ENCODE assay signal across 6 cellular contexts in the genomic region with DNA sequence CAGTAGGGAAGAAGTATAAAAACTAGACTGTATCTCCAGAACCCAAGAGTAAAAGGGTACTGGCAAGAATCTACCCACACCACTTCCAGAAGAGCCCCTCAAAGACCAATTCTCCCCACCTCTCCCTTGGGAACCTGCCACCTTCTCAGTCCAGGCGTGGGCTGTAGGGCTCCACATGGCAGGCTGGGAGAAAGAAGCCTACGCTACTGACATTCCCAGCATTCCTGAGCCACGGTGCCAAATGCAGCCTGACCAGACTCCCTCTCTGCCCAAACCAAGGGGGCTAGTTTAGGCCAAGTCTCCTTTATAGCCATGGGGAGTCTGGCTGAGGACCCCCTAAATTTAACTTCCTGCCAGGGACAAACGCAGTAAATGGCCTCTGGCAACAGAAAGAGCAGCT. TPM values are rescaled to one million over a fixed set of nuclear protein-coding genes. Genes with fewer than 3 reads are reported as not detected.
A peak's percentile ranks its signal among the peaks of the same experiment; 100 is the strongest.
DNase-seq lines count a peak whose midpoint lies in the region; ATAC-seq, FAIRE-seq and TF ChIP-seq lines count a peak whose summit lies in the region.

No MANE protein-coding gene starts in this region.

- peaks cover 18 to 21% of the 10 kb centered on the region in 2 experiments; a peak in 4 of 5 replicates for H3K4me1 ChIP-seq in K562 (replicated peaks in 1 of 2; ENCODE audit: control insufficient read depth in 2 of 2, insufficient read depth in 2 of 2, low read length in 2 of 2)

- H3K27me3 ChIP-seq in K562 (ENCODE audit: control insufficient read depth in 2 of 2, insufficient read depth in 2 of 2, low read length in 2 of 2) (no peaks in the 10 kb centered on the region), neural cell (ENCODE audit: insufficient read depth, low read depth, low read length) (no peaks in the 10 kb centered on the region)

- no peak for TF ChIP-seq RAD21 in K562 (CRISPR knock-in tag; conservative IDR thresholded peaks at IDR 0.05 in 1 of 2, IDR thresholded peaks at IDR 0.05 in 1 of 2)
- TF ChIP-seq RAD21 in neural cell (conservative IDR thresholded peaks at IDR 0.05) = no peak

- CTCF ChIA-PET in K562 (lab: Yijun Ruan, JAX; ENCODE audit: low intra/inter-chr PET ratio) = no interaction called here

- POLR2A ChIA-PET in K562 (lab: Yijun Ruan, JAX) = no interaction called here

- peak overlapping the region; percentile 91 for H3K4me3 ChIP-seq in GM12875 (ENCODE audit: low read depth, low read length)
- peak overlapping the region; percentile 82; the same call in 1 of the 2 replicates for H3K4me3 ChIP-seq in K562
- peak overlapping the region; percentile 97 for H3K4me3 ChIP-seq in neural cell (ENCODE audit: low read length)

- ATAC-seq in K562 (no peak), HG03571 (IDR thresholded peaks at IDR 0.05; ENCODE audit: unreplicated experiment) (no peak)

- H3K9me3 ChIP-seq in K562 (replicated peaks; ENCODE audit: control insufficient read depth, insufficient read depth, low read depth, low read length) (no peaks in the 10 kb centered on the region), neural cell (ENCODE audit: low read length) (no peaks in the 10 kb centered on the region)

- H3K36me3 ChIP-seq in K562 (ENCODE audit: control insufficient read depth, insufficient read depth, low read length) (peaks cover 49% of the 10 kb centered on the region), neural cell (ENCODE audit: insufficient read depth, low read length) (peaks cover 5% of the 10 kb centered on the region)

- WGBS in K562 (ENCODE audit: insufficient coverage, low coverage, missing lambda C conversion rate) = 70% methylated on average over 4 of the region's 4 CpGs

- peaks cover 27% of the 10 kb centered on the region for H3K79me2 ChIP-seq in K562 (ENCODE audit: control insufficient read depth, insufficient read depth, low read length)
- H3K79me2 ChIP-seq in neural cell (replicated peaks; ENCODE audit: insufficient read depth, low read length) = peaks cover 27% of the 10 kb centered on the region

- no peak for DNase-seq in K562 (ENCODE audit: extremely low read depth in 1 of 4, low spot score in 3 of 4)
- no peak for DNase-seq in retina
- DNase-seq in stimulated activated CD4-positive, alpha-beta T cell treated with anti-CD3 and anti-CD28 coated beads, Interleukin-12 subunit alpha, Interleukin-12 subunit beta, amount 100 ng/mL, for 4 hours = no peak

- in situ Hi-C loops in K562 (cut with MboI) = loop anchor here (5.0 kb wide), 1 partner anchor 69 kb away; no protein-coding TSS in a partner anchor

- TF ChIP-seq POLR2A in K562 (conservative IDR thresholded peaks at IDR 0.05) = no peak

- no peaks in the 10 kb centered on the region for H3K9me2 ChIP-seq in neural cell (ENCODE audit: insufficient read depth, low read length)

- BruUV-seq in K562 (replicated peaks; lab: Mats Ljungman, UMichigan) = no TSS peak

- no peaks in the 10 kb centered on the region for H3K9me1 ChIP-seq in K562 (ENCODE audit: control insufficient read depth, insufficient read depth, low read length)

- no peak for FAIRE-seq in K562 (lab: Jason Lieb, UNC)

- intact Hi-C loops in K562 (cut with micrococcal nuclease) = loop anchor here (5.0 kb wide), 3 partner anchors 201 to 531 kb away; a partner anchor contains a TSS

- H3K4me2 ChIP-seq in K562 (ENCODE audit: insufficient read depth, low read length) (peak overlapping the region; percentile 99), neural cell (ENCODE audit: low read length) (peak overlapping the region; percentile 99)

- no peak overlapping the region for H3K27ac ChIP-seq in K562 (ENCODE audit: extremely low read depth, low read depth, low read length)
- no peak overlapping the region for H3K27ac ChIP-seq in neural cell (ENCODE audit: low read length)

- H2AFZ ChIP-seq in K562 (ENCODE audit: low read depth, low read length) (no peak overlapping the region), neural cell (ENCODE audit: low read depth, low read length) (no peak overlapping the region)

- H3F3A ChIP-seq in neural cell (ENCODE audit: insufficient read depth, low read length, poor library complexity, severe bottlenecking) = no peaks in the 10 kb centered on the region

- H4K20me1 ChIP-seq in K562 (replicated peaks; ENCODE audit: control insufficient read depth, insufficient read depth, low read length) (no peaks in the 10 kb centered on the region), neural cell (ENCODE audit: insufficient read depth) (no peaks in the 10 kb centered on the region)

- no peak for TF ChIP-seq CTCF in GM12875 (IDR thresholded peaks at IDR 0.05; ENCODE audit: borderline replicate concordance, insufficient read depth, low read depth, low read length)
- TF ChIP-seq CTCF in K562 (IDR thresholded peaks at IDR 0.05 in 2 of 3, conservative IDR thresholded peaks at IDR 0.05 in 1 of 3; ENCODE audit: insufficient read depth in 2 of 3, low read depth in 1 of 3, low read length in 3 of 3) = no peak
- TF ChIP-seq CTCF in neural cell (IDR thresholded peaks at IDR 0.05; ENCODE audit: poor library complexity, severe bottlenecking) = no peak

- H3K9ac ChIP-seq in K562 (ENCODE audit: insufficient read depth in 1 of 2, low read depth in 2 of 2, low read length in 2 of 2) (peak overlapping the region; percentile 69 to 80; a peak in 2 of 4 replicates), neural cell (ENCODE audit: low read length) (peak overlapping the region; percentile 86)

- TF ChIP-seq EP300 in K562 (IDR thresholded peaks at IDR 0.05; ENCODE audit: low read length) (no peak), neural cell (conservative IDR thresholded peaks at IDR 0.05; ENCODE audit: poor library complexity, severe bottlenecking) (no peak)

RNA-seq across cellular contexts. Expression of a gene that starts 2.0 kb away (rescaled TPM):
- total RNA-seq in K562 (2011; cell fraction: chromatin; rRNA removed; ENCODE audit: low replicate concordance) = 32.4 and 54.0 TPM in 2 replicates
- total RNA-seq in K562 (2011; cell fraction: nucleolus; rRNA removed) = 26.2 and 28.7 TPM in 2 replicates
- total RNA-seq in K562 (2011; cell fraction: nucleoplasm; rRNA removed) = 24.3 and 36.3 TPM in 2 replicates
- total RNA-seq in K562 (2014; rRNA removed) (21.6 and 25.2 TPM in 2 replicates), K562 (2014; rRNA removed; fragmentation: Illumina TruSeq; extraction: Trizol) (28.5 and 32.1 TPM in 2 replicates), K562 (2015; rRNA removed; fragmentation: Illumina TruSeq; extraction: Trizol) (31.6 and 33.2 TPM in 2 replicates), K562 (2021) (58.8 and 62.4 TPM in 2 replicates)
- polyA plus RNA-seq in K562 (2011; rRNA removed) (14.2 and 17.7 TPM in 2 replicates), K562 (2014; fragmentation: Illumina TruSeq; extraction: Trizol) (39.0 and 48.3 TPM in 2 replicates), K562 (2014; fragmentation: Nextera tagmentation; extraction: Ambion mirVana) (10 to 100 TPM in 1 of 2 experiments, 1 to 10 TPM in 1; 8.0 to 10.6 TPM), K562 (2014; rRNA removed) (17.9 and 27.6 TPM in 2 replicates), neural cell (61.1 and 103 TPM in 2 replicates)
- 5.4 and 7.9 TPM in 2 replicates for polyA plus RNA-seq in K562 (2011; cell fraction: cytosol; rRNA removed)
- polyA plus RNA-seq in K562 (2011; cell fraction: nucleus; rRNA removed) = 33.8 and 37.6 TPM in 2 replicates
- polyA plus RNA-seq in K562 (2012) = 43.5 and 51.3 TPM in 2 replicates
- 8.3 and 8.9 TPM in 2 replicates for polyA minus RNA-seq in K562 (2011; rRNA and poly(A)+ RNA removed)
- 12.8 and 15.7 TPM in 2 replicates for polyA minus RNA-seq in K562 (2011; cell fraction: cytosol; rRNA and poly(A)+ RNA removed)
- polyA minus RNA-seq in K562 (2011; cell fraction: nucleus; rRNA and poly(A)+ RNA removed) = 12.1 and 22.4 TPM in 2 replicates
- polyA minus RNA-seq in neural cell = 43.4 and 44.3 TPM in 2 replicates

RNA-seq across cellular contexts. Expression of a gene that starts 11.2 kb away (rescaled TPM):
- not detected in 2 replicates for total RNA-seq in K562 (2011; cell fraction: chromatin; rRNA removed; ENCODE audit: low replicate concordance)
- total RNA-seq in K562 (2011; cell fraction: nucleolus; rRNA removed) = not detected in 2 replicates
- total RNA-seq in K562 (2011; cell fraction: nucleoplasm; rRNA removed) = not detected in 2 replicates
- not detected in 2 replicates for total RNA-seq in K562 (2014; rRNA removed)
- not detected in 2 replicates for total RNA-seq in K562 (2014; rRNA removed; fragmentation: Illumina TruSeq; extraction: Trizol)
- total RNA-seq in K562 (2015; rRNA removed; fragmentation: Illumina TruSeq; extraction: Trizol) = not detected in 2 replicates
- not detected in 2 replicates for total RNA-seq in K562 (2021)
- polyA plus RNA-seq in K562 (2011; rRNA removed) = not detected in 2 replicates
- not detected in 2 replicates for polyA plus RNA-seq in K562 (2011; cell fraction: cytosol; rRNA removed)
- polyA plus RNA-seq in K562 (2011; cell fraction: nucleus; rRNA removed) = not detected in 2 replicates
- polyA plus RNA-seq in K562 (2012) = 0.03 and 0.07 TPM in 2 replicates
- not detected in 2 replicates for polyA plus RNA-seq in K562 (2014; fragmentation: Illumina TruSeq; extraction: Trizol)
- polyA plus RNA-seq in K562 (2014; fragmentation: Nextera tagmentation; extraction: Ambion mirVana) = under 1 TPM in 1 of 2 experiments, not detected in 1; 0.01 TPM
- polyA plus RNA-seq in K562 (2014; rRNA removed) = not detected in 2 replicates
- not detected in 2 replicates for polyA minus RNA-seq in K562 (2011; rRNA and poly(A)+ RNA removed)
- not detected in 2 replicates for polyA minus RNA-seq in K562 (2011; cell fraction: cytosol; rRNA and poly(A)+ RNA removed)
- polyA minus RNA-seq in K562 (2011; cell fraction: nucleus; rRNA and poly(A)+ RNA removed) = 0.11 TPM in 1 of 2 replicates, not detected in the other
- 15.5 and 18.2 TPM in 2 replicates for polyA plus RNA-seq in neural cell
- polyA minus RNA-seq in neural cell = 42.7 and 45.8 TPM in 2 replicates

RNA-seq across cellular contexts. Expression of a gene that starts 51.6 kb away (rescaled TPM):
- 167 and 223 TPM in 2 replicates for total RNA-seq in K562 (2011; cell fraction: chromatin; rRNA removed; ENCODE audit: low replicate concordance)
- 128 and 132 TPM in 2 replicates for total RNA-seq in K562 (2011; cell fraction: nucleolus; rRNA removed)
- 127 and 128 TPM in 2 replicates for total RNA-seq in K562 (2011; cell fraction: nucleoplasm; rRNA removed)
- total RNA-seq in K562 (2014; rRNA removed) (48.0 and 53.6 TPM in 2 replicates), K562 (2014; rRNA removed; fragmentation: Illumina TruSeq; extraction: Trizol) (60.2 and 63.6 TPM in 2 replicates), K562 (2015; rRNA removed; fragmentation: Illumina TruSeq; extraction: Trizol) (66.2 and 68.0 TPM in 2 replicates), K562 (2021) (94.2 and 96.9 TPM in 2 replicates)
- polyA plus RNA-seq in K562 (2011; rRNA removed) (117 and 123 TPM in 2 replicates), K562 (2014; fragmentation: Illumina TruSeq; extraction: Trizol) (67.0 and 75.9 TPM in 2 replicates), K562 (2014; fragmentation: Nextera tagmentation; extraction: Ambion mirVana) (10 to 100 TPM; 30.1 to 41.2 TPM), K562 (2014; rRNA removed) (46.3 and 51.3 TPM in 2 replicates), neural cell (51.4 and 59.3 TPM in 2 replicates)
- 62.0 and 83.9 TPM in 2 replicates for polyA plus RNA-seq in K562 (2011; cell fraction: cytosol; rRNA removed)
- 176 and 229 TPM in 2 replicates for polyA plus RNA-seq in K562 (2011; cell fraction: nucleus; rRNA removed)
- 45.6 and 52.9 TPM in 2 replicates for polyA plus RNA-seq in K562 (2012)
- polyA minus RNA-seq in K562 (2011; rRNA and poly(A)+ RNA removed) = 157 and 202 TPM in 2 replicates
- polyA minus RNA-seq in K562 (2011; cell fraction: cytosol; rRNA and poly(A)+ RNA removed) = 61.0 and 68.0 TPM in 2 replicates
- polyA minus RNA-seq in K562 (2011; cell fraction: nucleus; rRNA and poly(A)+ RNA removed) = 58.7 and 108 TPM in 2 replicates
- 136 and 139 TPM in 2 replicates for polyA minus RNA-seq in neural cell

RNA-seq across cellular contexts. Expression of a gene that starts 54.2 kb away (rescaled TPM):
- not detected in 2 replicates for total RNA-seq in K562 (2011; cell fraction: chromatin; rRNA removed; ENCODE audit: low replicate concordance)
- total RNA-seq in K562 (2011; cell fraction: nucleolus; rRNA removed) = not detected in 2 replicates
- not detected in 2 replicates for total RNA-seq in K562 (2011; cell fraction: nucleoplasm; rRNA removed)
- total RNA-seq in K562 (2014; rRNA removed) (0.04 and 0.05 TPM in 2 replicates), K562 (2014; rRNA removed; fragmentation: Illumina TruSeq; extraction: Trizol) (not detected in 2 replicates), K562 (2015; rRNA removed; fragmentation: Illumina TruSeq; extraction: Trizol) (not detected in 2 replicates), K562 (2021) (not detected in 2 replicates)
- polyA plus RNA-seq in K562 (2011; rRNA removed) (not detected in 2 replicates), K562 (2014; fragmentation: Illumina TruSeq; extraction: Trizol) (not detected in 2 replicates), K562 (2014; fragmentation: Nextera tagmentation; extraction: Ambion mirVana) (not detected), K562 (2014; rRNA removed) (0.01 TPM in 1 of 2 replicates, not detected in the other), neural cell (0.04 TPM in 1 of 2 replicates, not detected in the other)
- polyA plus RNA-seq in K562 (2011; cell fraction: cytosol; rRNA removed) = not detected in 2 replicates
- polyA plus RNA-seq in K562 (2011; cell fraction: nucleus; rRNA removed) = not detected in 2 replicates
- 0.06 TPM in 1 of 2 replicates, not detected in the other for polyA plus RNA-seq in K562 (2012)
- polyA minus RNA-seq in K562 (2011; rRNA and poly(A)+ RNA removed) = not detected in 2 replicates
- not detected in 2 replicates for polyA minus RNA-seq in K562 (2011; cell fraction: cytosol; rRNA and poly(A)+ RNA removed)
- polyA minus RNA-seq in K562 (2011; cell fraction: nucleus; rRNA and poly(A)+ RNA removed) = not detected in 2 replicates
- not detected in 2 replicates for polyA minus RNA-seq in neural cell

RNA-seq across cellular contexts. Expression of a gene that starts 54.4 kb away (rescaled TPM):
- total RNA-seq in K562 (2011; cell fraction: chromatin; rRNA removed; ENCODE audit: low replicate concordance) = not detected in 2 replicates
- total RNA-seq in K562 (2011; cell fraction: nucleolus; rRNA removed) = not detected in 2 replicates
- total RNA-seq in K562 (2011; cell fraction: nucleoplasm; rRNA removed) = not detected in 2 replicates
- not detected in 2 replicates for total RNA-seq in K562 (2014; rRNA removed)
- total RNA-seq in K562 (2014; rRNA removed; fragmentation: Illumina TruSeq; extraction: Trizol) = not detected in 2 replicates
- total RNA-seq in K562 (2015; rRNA removed; fragmentation: Illumina TruSeq; extraction: Trizol) = not detected in 2 replicates
- total RNA-seq in K562 (2021) = not detected in 2 replicates
- polyA plus RNA-seq in K562 (2011; rRNA removed) = not detected in 2 replicates
- polyA plus RNA-seq in K562 (2011; cell fraction: cytosol; rRNA removed) = not detected in 2 replicates
- not detected in 2 replicates for polyA plus RNA-seq in K562 (2011; cell fraction: nucleus; rRNA removed)
- not detected in 2 replicates for polyA plus RNA-seq in K562 (2012)
- polyA plus RNA-seq in K562 (2014; fragmentation: Illumina TruSeq; extraction: Trizol) = not detected in 2 replicates
- polyA plus RNA-seq in K562 (2014; fragmentation: Nextera tagmentation; extraction: Ambion mirVana) = not detected
- polyA plus RNA-seq in K562 (2014; rRNA removed) = not detected in 2 replicates
- polyA minus RNA-seq in K562 (2011; rRNA and poly(A)+ RNA removed) = not detected in 2 replicates
- polyA minus RNA-seq in K562 (2011; cell fraction: cytosol; rRNA and poly(A)+ RNA removed) = not detected in 2 replicates
- polyA minus RNA-seq in K562 (2011; cell fraction: nucleus; rRNA and poly(A)+ RNA removed) = not detected in 2 replicates
- polyA plus RNA-seq in neural cell = not detected in 2 replicates
- polyA minus RNA-seq in neural cell = not detected in 2 replicates

Comparison
In these comparisons a context has a peak if more than half of its experiments do, and no peak if none do; other contexts are left out.
1. RNA of a gene that starts 11.2 kb away (polyA plus RNA-seq): 15.5 to 18.2 TPM in neural cell; 0.01 to 0.07 TPM in K562; every median in the first group is over 10 times any median in the second.
2. Peak in every context shown above with its lines, with median percentiles within 50 percentile points of each other: H3K4me3 ChIP-seq.